ENCODE assay signal across 8 cellular contexts in genomic region chr20:1324598-1325172, GRCh38. TPM values are rescaled to one million over a fixed set of nuclear protein-coding genes. Genes with fewer than 3 reads are reported as not detected.
A peak's percentile ranks its signal among the peaks of the same experiment; 100 is the strongest.
DNase-seq lines count a peak whose midpoint lies in the region; ATAC-seq, FAIRE-seq and TF ChIP-seq lines count a peak whose summit lies in the region.

No MANE protein-coding gene starts in this region.

- H3K4me1 Mint-ChIP-seq in CD4-positive, alpha-beta memory T cell: peaks cover 7 to 19% (median 13%) of the 10 kb centered on the region in 4 donors

- ATAC-seq in aorta (ENCODE audit: low FRiP score): no peak
- no peak for ATAC-seq in GM18511 (IDR thresholded peaks at IDR 0.05; ENCODE audit: unreplicated experiment)
- no peak for ATAC-seq in GM18520 (IDR thresholded peaks at IDR 0.05; ENCODE audit: unreplicated experiment)
- ATAC-seq in GM21381 (IDR thresholded peaks at IDR 0.05; ENCODE audit: unreplicated experiment): no peak

- peak overlapping the region in 1 of 2 donors; percentile 85 for H3K4me3 ChIP-seq in CD4-positive, alpha-beta memory T cell (ENCODE audit: low read length in 2 of 2)
- H3K4me3 ChIP-seq in Loucy (ENCODE audit: low read length, poor library complexity, severe bottlenecking) (peak overlapping the region; percentile 97), bronchial epithelial cell (ENCODE audit: low read depth, low read length) (peak overlapping the region; percentile 57), aorta (ENCODE audit: low read length in 2 of 2) (peak overlapping the region; percentile 12 to 61)

- intact Hi-C loops in CD4-positive, alpha-beta memory T cell (cut with micrococcal nuclease): loop anchor here (1.0 to 2.0 kb wide), 5 partner anchors 69 to 778 kb away; partner anchors contain the start of genes FKBP1A, NSFL1C and PSMF1
- intact Hi-C loops in aorta (cut with DNase I): loop anchor here (2.0 to 10.0 kb wide), 4 partner anchors 68 to 1330 kb away; partner anchors contain the start of genes FKBP1A (in 2 of the 2), NOP56 (in 1 of the 2) and NSFL1C (in 1 of the 2)

- H3K4me2 ChIP-seq in Loucy (ENCODE audit: low read depth, low read length, poor library complexity, severe bottlenecking): peak overlapping the region; percentile 98

- no peak overlapping the region for H3K27ac Mint-ChIP-seq in CD4-positive, alpha-beta memory T cell

- no peaks in the 10 kb centered on the region for H3F3A ChIP-seq in Loucy (ENCODE audit: low read depth)

- H3K27ac ChIP-seq in CD4-positive, alpha-beta memory T cell (ENCODE audit: low read depth, low read length): peak overlapping the region; percentile 98
- peak overlapping the region in 1 of 2 donors; percentile 80 for H3K27ac ChIP-seq in aorta (ENCODE audit: low read depth in 1 of 2, low read length in 2 of 2)

- CTCF ChIA-PET in CD4-positive, alpha-beta memory T cell (lab: Charles Lee; ENCODE audit: partially characterized antibody): interaction anchor here (1.0 to 3.1 kb wide), 4 partner anchors 10 to 114 kb away, joined by 3 to 12 read pairs (median 4); no protein-coding TSS in a partner anchor

- POLR2A ChIA-PET in CD4-positive, alpha-beta memory T cell (lab: Charles Lee; ENCODE audit: partially characterized antibody): interaction anchor here (1.0 to 2.7 kb wide), 8 partner anchors 24 to 142 kb away, joined by 3 to 13 read pairs (median 6); partner anchors contain the start of genes NSFL1C and SNPH

- H3K4me3 Mint-ChIP-seq in CD4-positive, alpha-beta memory T cell: no peak overlapping the region

- H3K4me1 ChIP-seq in CD4-positive, alpha-beta memory T cell (ENCODE audit: insufficient read depth, low read length): peaks cover 38% of the 10 kb centered on the region
- H3K4me1 ChIP-seq in Loucy (ENCODE audit: insufficient read depth, low read length, poor library complexity, severe bottlenecking) (peaks cover 49% of the 10 kb centered on the region), aorta (ENCODE audit: control insufficient read depth in 1 of 2, insufficient read depth in 2 of 2, low read length in 2 of 2) (no peaks in the 10 kb centered on the region)

- peak in 1 of 5 donors; percentile 67 for DNase-seq in CD4-positive, alpha-beta memory T cell
- DNase-seq in bronchial epithelial cell (ENCODE audit: low read depth) (no peak), mesenteric fat pad (ENCODE audit: low spot score) (peak; percentile 72), aorta (peak in 1 of 2 donors; percentile 84)

- 16% methylated on average over 15 of the region's 15 CpGs for WGBS in aorta, 2 donors

- no peak for FAIRE-seq in bronchial epithelial cell (lab: Jason Lieb, UNC)

- H3K27me3 Mint-ChIP-seq in CD4-positive, alpha-beta memory T cell: no peaks in the 10 kb centered on the region

- H3K36me3 ChIP-seq in CD4-positive, alpha-beta memory T cell (ENCODE audit: insufficient read depth, low read length): no peaks in the 10 kb centered on the region
- H3K36me3 ChIP-seq in Loucy (ENCODE audit: insufficient read depth, low read length): no peaks in the 10 kb centered on the region
- H3K36me3 ChIP-seq in bronchial epithelial cell (ENCODE audit: control insufficient read depth, insufficient read depth, low read length): no peaks in the 10 kb centered on the region
- H3K36me3 ChIP-seq in aorta (ENCODE audit: control insufficient read depth in 1 of 2, insufficient read depth in 2 of 2, low read length in 1 of 2): no peaks in the 10 kb centered on the region

- no peaks in the 10 kb centered on the region for H3K9me2 ChIP-seq in Loucy (replicated peaks; ENCODE audit: low read depth, low read length)

- no peaks in the 10 kb centered on the region for H3K27me3 ChIP-seq in CD4-positive, alpha-beta memory T cell (ENCODE audit: insufficient read depth, low read length)
- no peaks in the 10 kb centered on the region for H3K27me3 ChIP-seq in Loucy (ENCODE audit: insufficient read depth, low read length, poor library complexity, severe bottlenecking)
- H3K27me3 ChIP-seq in bronchial epithelial cell (ENCODE audit: control insufficient read depth, insufficient read depth, low read length): no peaks in the 10 kb centered on the region
- no peaks in the 10 kb centered on the region for H3K27me3 ChIP-seq in aorta (ENCODE audit: control insufficient read depth in 1 of 2, insufficient read depth in 2 of 2, low read length in 1 of 2)

- H3K79me2 ChIP-seq in Loucy (ENCODE audit: insufficient read depth, low read length): peaks cover 31% of the 10 kb centered on the region

- no peaks in the 10 kb centered on the region for H4K20me1 ChIP-seq in Loucy (ENCODE audit: insufficient read depth, low read length, poor library complexity, severe bottlenecking)

- H3K9me3 Mint-ChIP-seq in CD4-positive, alpha-beta memory T cell: no peaks in the 10 kb centered on the region

- peak overlapping the region; percentile 21 for H3K9ac ChIP-seq in Loucy (ENCODE audit: low read depth, low read length, poor library complexity, severe bottlenecking)

- TF ChIP-seq CTCF in Loucy (conservative IDR thresholded peaks at IDR 0.05; ENCODE audit: low read length) (no peak), bronchial epithelial cell (IDR thresholded peaks at IDR 0.05; ENCODE audit: insufficient read depth, low read length, severe bottlenecking) (no peak)

- peak overlapping the region; percentile 78 for H2AFZ ChIP-seq in Loucy (ENCODE audit: low read length)

- no peaks in the 10 kb centered on the region for H3K9me3 ChIP-seq in CD4-positive, alpha-beta memory T cell (ENCODE audit: control insufficient read depth in 1 of 2, low read length in 2 of 2)
- H3K9me3 ChIP-seq in Loucy (ENCODE audit: insufficient read depth, low read depth, low read length) (no peaks in the 10 kb centered on the region), aorta (ENCODE audit: control insufficient read depth, low read length) (no peaks in the 10 kb centered on the region)

- peaks cover 0 to 5% of the 10 kb centered on the region in 2 donors for H3K36me3 Mint-ChIP-seq in CD4-positive, alpha-beta memory T cell

RNA-seq across cellular contexts. Expression of gene SDCBP2, which starts 4.3 kb away (rescaled TPM):
- under 1 TPM; 0.61 to 0.94 TPM for total RNA-seq in CD4-positive, alpha-beta memory T cell
- polyA plus RNA-seq in CD4-positive, alpha-beta memory T cell: 1 to 10 TPM; 1.5 to 2.2 TPM
- total RNA-seq in bronchial epithelial cell (96.4 and 176 TPM in 2 replicates), mesenteric fat pad (7.2 TPM), aorta (1 to 10 TPM; 5.3 to 6.9 TPM)
- 10 to 100 TPM in 1 of 2 donors, 1 to 10 TPM in 1; 4.0 to 63.4 TPM for polyA plus RNA-seq in aorta

RNA-seq across cellular contexts. Expression of gene SNPH, which starts 58.6 kb away (rescaled TPM):
- total RNA-seq in CD4-positive, alpha-beta memory T cell: 10 to 100 TPM; 14.3 to 15.9 TPM
- polyA plus RNA-seq in CD4-positive, alpha-beta memory T cell: 1 to 10 TPM; 2.5 to 6.6 TPM
- total RNA-seq in bronchial epithelial cell: 1.7 and 1.8 TPM in 2 replicates
- 4.9 TPM for total RNA-seq in mesenteric fat pad
- 1 to 10 TPM; 4.9 to 6.2 TPM for total RNA-seq in aorta
- 1 to 10 TPM; 1.3 to 6.8 TPM for polyA plus RNA-seq in aorta

Comparison
In these comparisons a context has a peak if more than half of its experiments do, and no peak if none do; other contexts are left out.
1. RNA of gene SDCBP2, which starts 4.3 kb away (total RNA-seq): 96.4 to 176 TPM in bronchial epithelial cell; 7.2 TPM in mesenteric fat pad (single experiment), 5.3 to 6.9 TPM in aorta and 0.61 to 0.94 TPM in CD4-positive, alpha-beta memory T cell; every median in the first group is over 10 times any median in the second.